ENCODE assay signal across 1 cellular context in genomic region chr13:54267177-54267778, GRCh38.
TF ChIP-seq lines count a peak whose summit lies in the region.

No MANE protein-coding gene starts in this region.

TF ChIP-seq in WTC11, 78 proteins besides CTCF, POLR2A, EP300 and RAD21 (continued from another document):
- TF ChIP-seq TEAD1 (CRISPR knock-in tag; IDR thresholded peaks at IDR 0.05) (peak; percentile 73; the same call in 1 of the 2 replicates), MAX (CRISPR knock-in tag; IDR thresholded peaks at IDR 0.05) (peak; percentile 87), SMAD3 (CRISPR knock-in tag; IDR thresholded peaks at IDR 0.05; ENCODE audit: borderline replicate concordance) (0 out of 2 replicates have a peak, but pooled peaks have one; percentile 37), USF1 (CRISPR knock-in tag; IDR thresholded peaks at IDR 0.05) (peak; percentile 88), ZNF671 (CRISPR knock-in tag; IDR thresholded peaks at IDR 0.05) (0 out of 2 replicates have a peak, but pooled peaks have one; percentile 16)
